23 cellular contexts compared by ENCODE assay signal in genomic region chr7:65827366-65827765, GRCh38.
"Had no signal": no experiment of that assay in that cellular context is flagged by ENCODE, and none has a peak within 500 bp of the region (broad histone marks: within the 10 kb centered on the region; RNA-seq: fewer than 3 reads in every experiment).

No MANE protein-coding gene starts in this region.

- H3K4me1 Mint-ChIP-seq: nephron progenitor cell, WTC11 had no signal

- H3K4me1 ChIP-seq: esophagus muscularis mucosa, gastrocnemius medialis, left lung, testis had no signal

- H3K27me3 Mint-ChIP-seq: activated T-cell treated with anti-CD3 and anti-CD28 coated beads, Interleukin-2, amount 50 U/mL, for 24 hours; type B pancreatic cell had no signal

- H3K27ac ChIP-seq: brain microvascular endothelial cell, coronary artery, esophagus muscularis mucosa, gastrocnemius medialis, left lung, testis had no signal

- ATAC-seq: activated CD8-positive, alpha-beta T cell treated with anti-CD3 and anti-CD28 coated beads, Interleukin-2, amount 10 ng/mL, durations not matched to agents 7 days and 5 days; gastrocnemius medialis; left lung; sciatic nerve; WTC11 had no signal

- H3K27ac Mint-ChIP-seq: activated CD8-positive, alpha-beta T cell treated with anti-CD3 and anti-CD28 coated beads, Interleukin-2, amount 10 ng/mL, durations not matched to agents 7 days and 5 days; activated naive CD4-positive, alpha-beta T cell treated with anti-CD3 and anti-CD28 coated beads for 36 hours; activated T-cell treated with anti-CD3 and anti-CD28 coated beads, Interleukin-2, amount 50 U/mL, for 24 hours; activated T-helper 2 cell treated with anti-CD3 and anti-CD28 coated beads, Interferon-gamma antibody, Interleukin-2, Interleukin-4, amounts not matched to agents 10 μg/mL and 5 μg/mL and 100 μg/mL, durations not matched to agents 14 hours and 24 hours and 36 hours; nephron progenitor cell; type B pancreatic cell; WTC11 had no signal

- DNase-seq: activated CD4-positive, alpha-beta T cell treated with anti-CD3 and anti-CD28 coated beads for 48 hours; activated CD8-positive, alpha-beta T cell treated with anti-CD3 and anti-CD28 coated beads, Interleukin-2, amount 10 ng/mL, durations not matched to agents 7 days and 5 days; activated naive CD4-positive, alpha-beta T cell treated with anti-CD3 and anti-CD28 coated beads for 36 hours; activated T-cell treated with anti-CD3 and anti-CD28 coated beads, Interleukin-2, amount 50 U/mL, for 24 hours; anterior cingulate cortex; brain microvascular endothelial cell; effector CD4-positive, alpha-beta T cell; gastrocnemius medialis; head of caudate nucleus; left lung; nephron progenitor cell; nucleus accumbens; stimulated activated CD4-positive, alpha-beta T cell treated with anti-CD3 and anti-CD28 coated beads, Interleukin-4, amount 100 ng/mL, for 1 hour; SW 1271; testis had no signal

- H3K4me3 Mint-ChIP-seq: activated CD8-positive, alpha-beta T cell treated with anti-CD3 and anti-CD28 coated beads, Interleukin-2, amount 10 ng/mL, durations not matched to agents 7 days and 5 days; activated naive CD4-positive, alpha-beta T cell treated with anti-CD3 and anti-CD28 coated beads for 36 hours; activated T-cell treated with anti-CD3 and anti-CD28 coated beads, Interleukin-2, amount 50 U/mL, for 24 hours; nephron progenitor cell; type B pancreatic cell; WTC11 had no signal

- H3K9me3 Mint-ChIP-seq: activated naive CD4-positive, alpha-beta T cell treated with anti-CD3 and anti-CD28 coated beads for 36 hours; activated T-cell treated with anti-CD3 and anti-CD28 coated beads, Interleukin-2, amount 50 U/mL, for 24 hours; activated T-helper 2 cell treated with anti-CD3 and anti-CD28 coated beads, Interferon-gamma antibody, Interleukin-2, Interleukin-4, amounts not matched to agents 10 μg/mL and 5 μg/mL and 100 μg/mL, durations not matched to agents 14 hours and 24 hours and 36 hours; nephron progenitor cell; type B pancreatic cell; WTC11 had no signal

- H3K36me3 Mint-ChIP-seq: type B pancreatic cell, WTC11 had no signal

- H3K4me3 ChIP-seq: coronary artery, esophagus muscularis mucosa, gastrocnemius medialis, left lung, smooth muscle cell, testis had no signal

- H3K4me2 ChIP-seq: smooth muscle cell had no signal

- H3K36me3 ChIP-seq: brain microvascular endothelial cell, gastrocnemius medialis, left lung had no signal

- H3K27me3 ChIP-seq: brain microvascular endothelial cell, esophagus muscularis mucosa, gastrocnemius medialis, left lung, testis had no signal

- H3K9me3 ChIP-seq: esophagus muscularis mucosa, gastrocnemius medialis, left lung, testis had no signal

- FAIRE-seq: TTC549 had no signal
